8 cellular contexts compared by ENCODE assay signal in the genomic region with DNA sequence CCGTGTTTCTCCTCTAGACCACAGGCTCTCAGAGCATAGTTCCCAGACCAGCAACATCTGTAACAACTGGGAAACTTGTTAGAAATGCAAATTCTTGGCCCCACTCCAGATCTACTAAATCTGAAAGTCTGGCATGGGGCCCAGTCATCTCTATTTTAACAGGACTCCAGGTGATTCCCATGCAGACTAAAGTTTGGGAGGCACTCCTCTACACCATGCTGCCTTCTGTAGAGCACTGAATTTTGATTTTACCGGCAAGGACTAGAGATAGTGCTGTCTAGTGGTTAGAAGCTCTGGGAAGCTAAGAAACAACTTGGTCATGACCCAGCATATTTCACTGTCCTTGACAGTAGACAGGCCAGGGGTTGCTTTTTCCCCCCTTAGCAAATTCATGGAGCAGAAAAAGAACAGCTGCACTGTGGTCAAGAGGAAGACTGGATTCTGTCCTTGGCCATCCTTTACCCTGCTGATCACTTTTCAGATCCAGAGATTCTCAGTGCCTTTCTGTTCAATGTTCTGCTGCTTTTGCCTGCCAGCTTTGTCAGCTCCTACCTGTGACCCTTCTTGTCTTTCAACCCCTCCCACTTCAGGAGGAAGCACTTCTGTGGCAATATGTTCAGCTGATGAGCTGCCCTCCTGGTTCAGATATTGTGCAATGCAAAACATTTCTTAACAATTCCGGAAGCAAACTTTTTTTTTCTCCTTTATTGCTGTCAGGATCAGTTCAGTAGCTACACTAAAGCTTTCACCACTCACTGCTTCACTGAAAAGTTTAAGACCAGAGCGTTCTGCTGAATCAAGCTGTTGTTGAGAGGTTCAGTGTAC.
A peak's percentile ranks its signal among the peaks of the same experiment; 100 is the strongest.
DNase-seq lines count a peak whose midpoint lies in the region; ATAC-seq and TF ChIP-seq lines count a peak whose summit lies in the region.

No MANE protein-coding gene starts in this region.

- no peak for TF ChIP-seq POLR2A in uterus (IDR thresholded peaks at IDR 0.05)

- H3K9me3 ChIP-seq in uterus, result no peaks in the 10 kb centered on the region

- intact Hi-C loops in activated B cell treated with CpG ODN at 0.5 μM for 24 hours (cut with micrococcal nuclease), result loop anchor here (5.0 kb wide), 1 partner anchor 147 kb away; no protein-coding TSS in a partner anchor
- intact Hi-C loops in uterus (cut with DNase I; ENCODE audit: low total_unique reads), result no loop called here

- no peak overlapping the region for H2AFZ ChIP-seq in ACC112 (ENCODE audit: low read length, unreplicated experiment)

- TF ChIP-seq CTCF in activated B cell treated with CpG ODN at 0.5 μM for 24 hours (IDR thresholded peaks at IDR 0.05), result no peak
- TF ChIP-seq CTCF in uterus (IDR thresholded peaks at IDR 0.05), result no peak

- no peak for TF ChIP-seq EP300 in Ishikawa (IDR thresholded peaks at IDR 0.05; ENCODE audit: borderline replicate concordance)

- POLR2A ChIA-PET in activated B cell treated with CpG ODN at 0.5 μM for 24 hours (lab: Charles Lee), result no interaction called here

- H3K27ac Mint-ChIP-seq in activated B cell treated with CpG ODN at 0.5 μM for 24 hours, result no peak overlapping the region

- no peaks in the 10 kb centered on the region for H3K36me3 Mint-ChIP-seq in activated B cell treated with CpG ODN at 0.5 μM for 24 hours (ENCODE audit: low read depth)

- ATAC-seq in GM18517 (IDR thresholded peaks at IDR 0.05; ENCODE audit: unreplicated experiment) (peak; percentile 46), activated B cell treated with CpG ODN at 0.5 μM for 24 hours (ENCODE audit: low read depth) (peak; percentile 18), left lobe of liver (peak; percentile 95)

- DNase-seq in activated B cell treated with CpG ODN at 0.5 μM for 24 hours (no peak), left lobe of liver (ENCODE audit: low spot score) (peak; percentile 76), uterus (peak; percentile 21 to 25), cerebellar cortex (ENCODE audit: low spot score) (no peak), NCI-H146 treated with DMSO at 0.1 percent for 48 hours (lab: John Stamatoyannopoulos, UW; ENCODE audit: unreplicated experiment) (no peak)

- H3K4me1 ChIP-seq in ACC112 (ENCODE audit: control insufficient read depth, insufficient read depth, low read length, unreplicated experiment) (peaks cover 14% of the 10 kb centered on the region), uterus (no peaks in the 10 kb centered on the region)

- H3K4me1 Mint-ChIP-seq in activated B cell treated with CpG ODN at 0.5 μM for 24 hours, result peaks cover 36% of the 10 kb centered on the region

- H3K27ac ChIP-seq in ACC112 (ENCODE audit: low read depth, low read length) (peak overlapping the region; percentile 12; the same call in 1 of the 2 replicates), uterus (peak overlapping the region; percentile 18 to 50)

- H3K4me3 ChIP-seq in ACC112 (ENCODE audit: low read depth, low read length) (no peak overlapping the region), uterus (no peak overlapping the region)

- H3K27me3 ChIP-seq in ACC112 (ENCODE audit: insufficient read depth, low read length), result no peaks in the 10 kb centered on the region
- no peaks in the 10 kb centered on the region for H3K27me3 ChIP-seq in uterus

- CTCF ChIA-PET in activated B cell treated with CpG ODN at 0.5 μM for 24 hours (lab: Charles Lee), result interaction anchor here (0.6 to 1.2 kb wide), 3 partner anchors 136 to 412 kb away, joined by 3 read pairs; no protein-coding TSS in a partner anchor

- H3K4me3 Mint-ChIP-seq in activated B cell treated with CpG ODN at 0.5 μM for 24 hours, result peak overlapping the region; percentile 15

- H3K36me3 ChIP-seq in ACC112 (ENCODE audit: insufficient read depth, low read length) (no peaks in the 10 kb centered on the region), uterus (no peaks in the 10 kb centered on the region)

- peaks cover 6% of the 10 kb centered on the region for H3K9me3 Mint-ChIP-seq in activated B cell treated with CpG ODN at 0.5 μM for 24 hours

- no peaks in the 10 kb centered on the region for H3K27me3 Mint-ChIP-seq in activated B cell treated with CpG ODN at 0.5 μM for 24 hours

- H3K79me2 ChIP-seq in ACC112 (ENCODE audit: control insufficient read depth, insufficient read depth, low read length, unreplicated experiment), result no peaks in the 10 kb centered on the region

- no peak for TF ChIP-seq RAD21 in Ishikawa (IDR thresholded peaks at IDR 0.05; ENCODE audit: low read depth)

TF ChIP-seq in Ishikawa, 13 proteins besides CTCF, POLR2A, EP300 and RAD21:
- TF ChIP-seq NFIC (IDR thresholded peaks at IDR 0.05) (peak; percentile 67), CEBPB (IDR thresholded peaks at IDR 0.05) (peak; percentile 97), TEAD4 (IDR thresholded peaks at IDR 0.05) (0 out of 2 replicates have a peak, but pooled peaks have one; percentile 7)
- TF ChIP-seq, protein P1, sequence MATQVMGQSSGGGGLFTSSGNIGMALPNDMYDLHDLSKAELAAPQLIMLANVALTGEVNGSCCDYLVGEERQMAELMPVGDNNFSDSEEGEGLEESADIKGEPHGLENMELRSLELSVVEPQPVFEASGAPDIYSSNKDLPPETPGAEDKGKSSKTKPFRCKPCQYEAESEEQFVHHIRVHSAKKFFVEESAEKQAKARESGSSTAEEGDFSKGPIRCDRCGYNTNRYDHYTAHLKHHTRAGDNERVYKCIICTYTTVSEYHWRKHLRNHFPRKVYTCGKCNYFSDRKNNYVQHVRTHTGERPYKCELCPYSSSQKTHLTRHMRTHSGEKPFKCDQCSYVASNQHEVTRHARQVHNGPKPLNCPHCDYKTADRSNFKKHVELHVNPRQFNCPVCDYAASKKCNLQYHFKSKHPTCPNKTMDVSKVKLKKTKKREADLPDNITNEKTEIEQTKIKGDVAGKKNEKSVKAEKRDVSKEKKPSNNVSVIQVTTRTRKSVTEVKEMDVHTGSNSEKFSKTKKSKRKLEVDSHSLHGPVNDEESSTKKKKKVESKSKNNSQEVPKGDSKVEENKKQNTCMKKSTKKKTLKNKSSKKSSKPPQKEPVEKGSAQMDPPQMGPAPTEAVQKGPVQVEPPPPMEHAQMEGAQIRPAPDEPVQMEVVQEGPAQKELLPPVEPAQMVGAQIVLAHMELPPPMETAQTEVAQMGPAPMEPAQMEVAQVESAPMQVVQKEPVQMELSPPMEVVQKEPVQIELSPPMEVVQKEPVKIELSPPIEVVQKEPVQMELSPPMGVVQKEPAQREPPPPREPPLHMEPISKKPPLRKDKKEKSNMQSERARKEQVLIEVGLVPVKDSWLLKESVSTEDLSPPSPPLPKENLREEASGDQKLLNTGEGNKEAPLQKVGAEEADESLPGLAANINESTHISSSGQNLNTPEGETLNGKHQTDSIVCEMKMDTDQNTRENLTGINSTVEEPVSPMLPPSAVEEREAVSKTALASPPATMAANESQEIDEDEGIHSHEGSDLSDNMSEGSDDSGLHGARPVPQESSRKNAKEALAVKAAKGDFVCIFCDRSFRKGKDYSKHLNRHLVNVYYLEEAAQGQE (IDR thresholded peaks at IDR 0.05; ENCODE audit: low read depth), result no peak

Comparison
In these comparisons a context has a peak if more than half of its experiments do, and no peak if none do; other contexts are left out.
1. ATAC-seq: peak in every context shown above with its lines; median percentile 95 in left lobe of liver; 46 in GM18517; 18 in activated B cell treated with CpG ODN at 0.5 μM for 24 hours.
2. DNase-seq: peak in left lobe of liver (single experiment) and uterus (2 of 2); none in activated B cell treated with CpG ODN at 0.5 μM for 24 hours (single experiment), cerebellar cortex (single experiment) and NCI-H146 treated with DMSO at 0.1 percent for 48 hours (single experiment).